16 cellular contexts compared by ENCODE assay signal in genomic region chr2:75287624-75288313, GRCh38.
DNase-seq lines count a peak whose midpoint lies in the region; ATAC-seq, FAIRE-seq and TF ChIP-seq lines count a peak whose summit lies in the region.
"Had no signal": no experiment of that assay in that cellular context is flagged by ENCODE, and none has a peak within 500 bp of the region (broad histone marks: within the 10 kb centered on the region; RNA-seq: fewer than 3 reads in every experiment).

No MANE protein-coding gene starts in this region.

- H3K4me1 Mint-ChIP-seq in activated CD4-positive, alpha-beta memory T cell treated with anti-CD3 and anti-CD28 coated beads for 36 hours (ENCODE audit: low read depth): no peaks in the 10 kb centered on the region
- H3K4me1 Mint-ChIP-seq: activated CD4-positive, alpha-beta T cell treated with anti-CD3 and anti-CD28 coated beads for 36 hours; neural crest cell had no signal

- DNase-seq in GM12878 (ENCODE audit: low read depth, low spot score): no peak
- no peak for DNase-seq in activated CD4-positive, alpha-beta memory T cell treated with anti-CD3 and anti-CD28 coated beads for 36 hours
- no peak for DNase-seq in retina
- no peak for DNase-seq in OCI-LY7 (ENCODE audit: low spot score)
- DNase-seq: activated CD4-positive, alpha-beta T cell treated with anti-CD3 and anti-CD28 coated beads for 36 hours; activated naive CD4-positive, alpha-beta T cell treated with Interleukin-2 at 50 U/mL for 16 hours; cerebellar nuclear complex; GF-D8; GOT3; NCI-H524 had no signal

- no peak for FAIRE-seq in GM12878 (lab: Jason Lieb, UNC)

- peaks cover 4% of the 10 kb centered on the region for H3K27me3 Mint-ChIP-seq in activated CD4-positive, alpha-beta memory T cell treated with anti-CD3 and anti-CD28 coated beads for 36 hours

- POLR2A ChIA-PET in GM12878 (lab: Charles Lee): no interaction called here
- POLR2A ChIA-PET in activated CD4-positive, alpha-beta memory T cell treated with anti-CD3 and anti-CD28 coated beads for 36 hours (lab: Charles Lee): no interaction called here
- POLR2A ChIA-PET in OCI-LY7 (lab: Charles Lee): interaction anchor here (0.7 kb wide), 1 partner anchor 55 kb away, joined by 4 read pairs; no protein-coding TSS in a partner anchor

- H3K4me2 ChIP-seq in GM12878 (ENCODE audit: control insufficient read depth, insufficient read depth) (0 out of 2 replicates have a peak overlapping the region, but pooled peaks have one; percentile 14), OCI-LY7 (ENCODE audit: low read length) (no peak overlapping the region)

- in situ Hi-C loops in GM12878 (cut with MboI): no loop called here

- H3K4me3 ChIP-seq in GM12878 (no peak overlapping the region), OCI-LY7 (ENCODE audit: low read depth, low read length, poor library complexity, severe bottlenecking) (no peak overlapping the region)

- RAD21 ChIA-PET in GM12878 (lab: Charles Lee; ENCODE audit: unreplicated experiment): interaction anchor here (0.7 to 1.0 kb wide), 3 partner anchors 117 to 321 kb away, joined by 3 read pairs; no protein-coding TSS in a partner anchor

- no peak for TF ChIP-seq RAD21 in GM12878 (IDR thresholded peaks at IDR 0.05; ENCODE audit: insufficient read depth, low read depth, low read length)

- H3K36me3 ChIP-seq in GM12878 (ENCODE audit: control insufficient read depth in 2 of 2, insufficient read depth in 2 of 2, low read length in 1 of 2) (no peaks in the 10 kb centered on the region), OCI-LY7 (ENCODE audit: insufficient read depth, low read length) (no peaks in the 10 kb centered on the region)

- CTCF ChIA-PET in GM12878 (lab: Yijun Ruan, JAX) (interaction anchor here (0.7 to 1.8 kb wide), 3 partner anchors 9 to 224 kb away, joined by 3 to 5 read pairs (median 3); partner anchors contain the start of gene TACR1), OCI-LY7 (lab: Charles Lee; ENCODE audit: unreplicated experiment) (no interaction called here)
- CTCF ChIA-PET in activated CD4-positive, alpha-beta memory T cell treated with anti-CD3 and anti-CD28 coated beads for 36 hours (lab: Charles Lee): no interaction called here

- intact Hi-C loops in GM12878 (cut with micrococcal nuclease; ENCODE audit: unreplicated experiment): no loop called here
- intact Hi-C loops in activated CD4-positive, alpha-beta memory T cell treated with anti-CD3 and anti-CD28 coated beads for 36 hours (cut with micrococcal nuclease): no loop called here
- intact Hi-C loops in OCI-LY7 (cut with micrococcal nuclease; ENCODE audit: unreplicated experiment): no loop called here

- ATAC-seq in GM18508 (IDR thresholded peaks at IDR 0.05; ENCODE audit: insufficient read depth, unreplicated experiment): peak; percentile 77
- ATAC-seq in GM21390 (IDR thresholded peaks at IDR 0.05; ENCODE audit: unreplicated experiment): peak; percentile 67
- peak; percentile 71 for ATAC-seq in HG03196 (IDR thresholded peaks at IDR 0.05; ENCODE audit: unreplicated experiment)
- ATAC-seq in GM12878: peak; percentile 81
- no peak for ATAC-seq in HG02840 (IDR thresholded peaks at IDR 0.05; ENCODE audit: low FRiP score, unreplicated experiment)
- ATAC-seq: activated CD4-positive, alpha-beta T cell treated with anti-CD3 and anti-CD28 coated beads for 36 hours had no signal

- SMC1A ChIA-PET in GM12878 (lab: Charles Lee; ENCODE audit: uncharacterized antibody, unreplicated experiment): interaction anchor here (0.8 to 1.7 kb wide), 6 partner anchors 25 to 321 kb away, joined by 3 to 7 read pairs (median 4); no protein-coding TSS in a partner anchor

- H3K36me3 Mint-ChIP-seq in activated CD4-positive, alpha-beta memory T cell treated with anti-CD3 and anti-CD28 coated beads for 36 hours: no peaks in the 10 kb centered on the region

- H3K9ac ChIP-seq in GM12878 (ENCODE audit: control insufficient read depth, insufficient read depth, low read length): no peak overlapping the region

- 0% methylated on average over 1 of the region's 1 CpG for WGBS in GM12878 (ENCODE audit: insufficient coverage, insufficient replicate concordance, low lambda C conversion rate, missing lambda C conversion rate)

- H3K9me3 Mint-ChIP-seq in activated CD4-positive, alpha-beta memory T cell treated with anti-CD3 and anti-CD28 coated beads for 36 hours: no peaks in the 10 kb centered on the region
- H3K9me3 Mint-ChIP-seq: neural crest cell had no signal

- H3K27ac ChIP-seq in GM12878 (ENCODE audit: control insufficient read depth, insufficient read depth) (peak overlapping the region; percentile 40), OCI-LY7 (ENCODE audit: low read depth, low read length, poor library complexity, severe bottlenecking) (no peak overlapping the region)
- H3K27ac ChIP-seq: C4-2B had no signal

- no peak overlapping the region for H3K4me3 Mint-ChIP-seq in activated CD4-positive, alpha-beta memory T cell treated with anti-CD3 and anti-CD28 coated beads for 36 hours
- H3K4me3 Mint-ChIP-seq: activated CD4-positive, alpha-beta T cell treated with anti-CD3 and anti-CD28 coated beads for 36 hours; neural crest cell had no signal

- H3K4me1 ChIP-seq in GM12878 (ENCODE audit: control insufficient read depth, insufficient read depth, low read length) (peaks cover 12% of the 10 kb centered on the region), OCI-LY7 (ENCODE audit: insufficient read depth, low read length, poor library complexity, severe bottlenecking) (no peaks in the 10 kb centered on the region)

- H2AFZ ChIP-seq in GM12878 (ENCODE audit: control insufficient read depth, low read depth, low read length): peak overlapping the region; percentile 8; the same call in 1 of the 2 replicates
- no peak overlapping the region for H2AFZ ChIP-seq in OCI-LY7 (ENCODE audit: low read length)

- H3K9me2 ChIP-seq in OCI-LY7 (ENCODE audit: insufficient read depth, low read length): no peaks in the 10 kb centered on the region

- H3K9me3 ChIP-seq in GM12878 (replicated peaks; ENCODE audit: control insufficient read depth, insufficient read depth, low read length): no peaks in the 10 kb centered on the region; the same call in 1 of the 3 replicates
- H3K9me3 ChIP-seq in OCI-LY7 (ENCODE audit: low read length): no peaks in the 10 kb centered on the region

- BruUV-seq in GM12878 (replicated peaks; lab: Mats Ljungman, UMichigan): no TSS peak
- no TSS peak for BruUV-seq in OCI-LY7 (replicated peaks; lab: Mats Ljungman, UMichigan)

- no peak for TF ChIP-seq POLR2A in GM12878 (IDR thresholded peaks at IDR 0.05; ENCODE audit: low read depth, low read length)

- H3K79me2 ChIP-seq in GM12878 (ENCODE audit: control insufficient read depth, insufficient read depth, low read length) (no peaks in the 10 kb centered on the region), OCI-LY7 (ENCODE audit: insufficient read depth, low read depth, low read length) (no peaks in the 10 kb centered on the region)

- no peaks in the 10 kb centered on the region for H3K27me3 ChIP-seq in GM12878 (replicated peaks in 1 of 2; ENCODE audit: control insufficient read depth in 2 of 2, insufficient read depth in 2 of 2, low read length in 1 of 2)

- no peak for TF ChIP-seq CTCF in GM12878 (IDR thresholded peaks at IDR 0.05 in 2 of 3, conservative IDR thresholded peaks at IDR 0.05 in 1 of 3; ENCODE audit: control insufficient read depth in 2 of 3, extremely low read depth in 1 of 3, insufficient read depth in 1 of 3, low read depth in 3 of 3, low read length in 3 of 3)
- TF ChIP-seq CTCF in OCI-LY7 (conservative IDR thresholded peaks at IDR 0.05; ENCODE audit: low read length): no peak

- H4K20me1 ChIP-seq in GM12878 (ENCODE audit: control insufficient read depth, insufficient read depth) (no peaks in the 10 kb centered on the region), OCI-LY7 (ENCODE audit: insufficient read depth, low read length) (no peaks in the 10 kb centered on the region)

- TF ChIP-seq EP300 in GM12878 (IDR thresholded peaks at IDR 0.05; ENCODE audit: borderline replicate concordance in 1 of 2, control insufficient read depth in 1 of 2, low read depth in 2 of 2, low read length in 2 of 2): 0 out of 4 replicates have a peak, but pooled peaks of 1 of the 2 experiments have one; percentile 16

- H3K27ac Mint-ChIP-seq in activated CD4-positive, alpha-beta memory T cell treated with anti-CD3 and anti-CD28 coated beads for 36 hours: no peak overlapping the region
- H3K27ac Mint-ChIP-seq: activated CD4-positive, alpha-beta T cell treated with anti-CD3 and anti-CD28 coated beads for 36 hours had no signal

TF ChIP-seq in GM12878, 131 proteins besides CTCF, POLR2A, EP300 and RAD21:
- TF ChIP-seq IKZF1 (conservative IDR thresholded peaks at IDR 0.05) (no peak), GABPA (IDR thresholded peaks at IDR 0.05; ENCODE audit: low read depth) (no peak), HDAC6 (IDR thresholded peaks at IDR 0.05; ENCODE audit: unreplicated experiment) (no peak), RELA (IDR thresholded peaks at IDR 0.05; ENCODE audit: borderline replicate concordance, partially characterized antibody) (no peak), FOS (IDR thresholded peaks at IDR 0.05; ENCODE audit: borderline replicate concordance, extremely low read depth, insufficient read length) (no peak), ZSCAN29 (IDR thresholded peaks at IDR 0.05) (no peak), RCOR1 (conservative IDR thresholded peaks at IDR 0.05; ENCODE audit: low read depth, low read length) (no peak)
TF ChIP-seq in GM12878: peak in this region for 0.
